In genomic region chrX:51404445-51404844, GRCh38 we compare ENCODE assay signal across 25 cellular contexts.
"Had no signal": no experiment of that assay in that cellular context is flagged by ENCODE, and none has a peak within 500 bp of the region (broad histone marks: within the 10 kb centered on the region; RNA-seq: fewer than 3 reads in every experiment).

No MANE protein-coding gene starts in this region.

- H3K36me3 ChIP-seq: colonic mucosa, esophagus squamous epithelium, gastrocnemius medialis, heart right ventricle, left lung, lower lobe of right lung had no signal

- H3K9me3 ChIP-seq: colonic mucosa, esophagus squamous epithelium, gastrocnemius medialis, left lung, lower lobe of right lung, mucosa of descending colon had no signal

- FAIRE-seq: endometrium, keratinocyte had no signal

- H3K27me3 ChIP-seq: colonic mucosa, esophagus squamous epithelium had no signal

- H3K4me1 ChIP-seq: colonic mucosa, esophagus squamous epithelium, gastrocnemius medialis, heart right ventricle, left lung, lower lobe of right lung had no signal

- DNase-seq: colonic mucosa; cortex of kidney; effector CD8-positive, alpha-beta T cell; effector memory CD8-positive, alpha-beta T cell; endodermal cell; erythroblast; esophagus squamous epithelium; foreskin fibroblast; foreskin melanocyte; gastrocnemius medialis; glutamatergic neuron; head of caudate nucleus; heart right ventricle; hippocampal formation; left cardiac atrium; left lung; left ventricle myocardium superior; lower lobe of right lung; mesenchymal stem cell; mucosa of descending colon; naive B cell had no signal

- H3K27ac ChIP-seq: colonic mucosa, epithelial cell of prostate, esophagus squamous epithelium, gastrocnemius medialis, heart right ventricle, left lung, lower lobe of right lung had no signal

- ATAC-seq: effector memory CD8-positive, alpha-beta T cell; esophagus mucosa; gastrocnemius medialis; heart right ventricle; left cardiac atrium; left lung; left ventricle myocardium superior; lower lobe of right lung; mucosa of descending colon had no signal

- H3K4me3 ChIP-seq: colonic mucosa, esophagus squamous epithelium, gastrocnemius medialis, heart right ventricle, left lung, lower lobe of right lung, mucosa of descending colon had no signal
